8 cellular contexts compared by ENCODE assay signal in the genomic region with DNA sequence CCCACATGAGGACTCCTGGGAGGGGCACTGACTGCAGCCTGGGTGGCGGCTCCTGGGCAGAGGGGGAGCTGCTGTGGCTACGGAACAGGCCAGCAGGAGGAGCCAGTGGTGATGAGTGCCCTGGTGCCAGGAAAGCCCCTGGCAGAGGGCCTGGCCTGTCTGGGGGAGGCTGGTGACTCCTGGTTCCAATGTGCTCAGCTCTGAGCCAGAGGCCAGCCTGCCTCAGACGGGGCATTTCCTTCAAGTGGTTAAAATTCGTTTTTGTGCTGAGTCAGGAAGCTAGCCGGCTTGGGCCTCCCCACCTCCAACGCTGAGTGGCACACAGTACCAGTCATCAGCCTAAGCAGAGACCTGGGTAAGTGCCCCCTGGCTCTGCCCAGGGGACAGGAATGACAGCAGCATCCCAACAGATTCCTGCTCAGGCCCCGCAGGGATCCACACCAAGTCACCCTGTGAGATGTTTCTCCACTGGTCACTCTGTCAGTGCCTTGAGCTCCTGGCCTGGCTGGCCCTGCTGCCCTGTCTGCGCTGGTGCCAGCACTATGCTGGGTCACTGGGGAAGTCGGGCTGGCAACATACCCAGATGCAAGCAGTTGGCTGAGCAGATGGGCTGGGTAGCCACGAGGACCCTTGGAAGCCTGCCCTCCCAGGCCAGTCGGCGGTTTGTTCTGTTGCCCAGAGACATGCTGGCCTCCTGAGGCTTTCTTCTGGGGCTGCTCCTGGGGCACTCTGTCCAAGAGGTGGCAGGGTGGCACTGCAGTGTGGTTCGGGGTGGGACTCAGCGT. TPM values are rescaled to one million over a fixed set of nuclear protein-coding genes. Genes with fewer than 3 reads are reported as not detected.
DNase-seq lines count a peak whose midpoint lies in the region; ATAC-seq, FAIRE-seq and TF ChIP-seq lines count a peak whose summit lies in the region.

No MANE protein-coding gene starts in this region.

- no peaks in the 10 kb centered on the region for H3K9me3 ChIP-seq in parathyroid adenoma (ENCODE audit: control insufficient read depth, low read length)

- peaks cover 2% of the 10 kb centered on the region for H3K79me2 ChIP-seq in parathyroid adenoma

- no peak overlapping the region for H3K9ac ChIP-seq in parathyroid adenoma

- peak overlapping the region; percentile 97 for H3K27ac ChIP-seq in parathyroid adenoma

- H3K9me3 Mint-ChIP-seq in T-helper 2 cell treated with Interferon-gamma antibody and Interleukin-4, amounts not matched to agents 5 μg/mL and 100 μg/mL, for 36 hours: no peaks in the 10 kb centered on the region
- no peaks in the 10 kb centered on the region for H3K9me3 Mint-ChIP-seq in activated naive CD4-positive, alpha-beta T cell treated with anti-CD3 and anti-CD28 coated beads for 36 hours

- FAIRE-seq in frontal cortex (lab: Jason Lieb, UNC): no peak

- no peak overlapping the region for H3K4me3 Mint-ChIP-seq in T-helper 2 cell treated with Interferon-gamma antibody and Interleukin-4, amounts not matched to agents 5 μg/mL and 100 μg/mL, for 36 hours
- no peak overlapping the region for H3K4me3 Mint-ChIP-seq in activated naive CD4-positive, alpha-beta T cell treated with anti-CD3 and anti-CD28 coated beads for 36 hours

- ATAC-seq in GM18511 (IDR thresholded peaks at IDR 0.05; ENCODE audit: unreplicated experiment): no peak

- peak; percentile 28 for TF ChIP-seq CTCF in LNCaP clone FGC (IDR thresholded peaks at IDR 0.05; ENCODE audit: control insufficient read depth, extremely low read depth, insufficient read depth)
- peak; percentile 59 for TF ChIP-seq CTCF in parathyroid adenoma (IDR thresholded peaks at IDR 0.05)

- H3K36me3 Mint-ChIP-seq in T-helper 2 cell treated with Interferon-gamma antibody and Interleukin-4, amounts not matched to agents 5 μg/mL and 100 μg/mL, for 36 hours (ENCODE audit: low read depth): no peaks in the 10 kb centered on the region
- H3K36me3 Mint-ChIP-seq in activated naive CD4-positive, alpha-beta T cell treated with anti-CD3 and anti-CD28 coated beads for 36 hours (ENCODE audit: low read depth): no peaks in the 10 kb centered on the region

- intact Hi-C loops in activated naive CD4-positive, alpha-beta T cell treated with anti-CD3 and anti-CD28 coated beads for 36 hours (cut with micrococcal nuclease): no loop called here

- no peaks in the 10 kb centered on the region for H3K36me3 ChIP-seq in parathyroid adenoma (ENCODE audit: control insufficient read depth, insufficient read depth, low read length)

- peaks cover 9% of the 10 kb centered on the region for H3K27me3 Mint-ChIP-seq in T-helper 2 cell treated with Interferon-gamma antibody and Interleukin-4, amounts not matched to agents 5 μg/mL and 100 μg/mL, for 36 hours (ENCODE audit: low read depth)
- no peaks in the 10 kb centered on the region for H3K27me3 Mint-ChIP-seq in activated naive CD4-positive, alpha-beta T cell treated with anti-CD3 and anti-CD28 coated beads for 36 hours (ENCODE audit: low read depth)

- peak overlapping the region; percentile 92 for H2AFZ ChIP-seq in parathyroid adenoma

- DNase-seq in T-helper 2 cell (peak in 3 of 5 experiments; percentile 39 to 62 (median 42)), LNCaP clone FGC (ENCODE audit: low read depth) (no peak), frontal cortex (ENCODE audit: low spot score in 2 of 2) (peak; percentile 74 to 79), islet precursor cell (no peak)
- no peak for DNase-seq in T-helper 2 cell treated with Interferon-gamma antibody and Interleukin-4, amounts not matched to agents 5 μg/mL and 100 μg/mL, for 36 hours (ENCODE audit: low spot score)
- peak; percentile 61 for DNase-seq in activated naive CD4-positive, alpha-beta T cell treated with anti-CD3 and anti-CD28 coated beads for 36 hours

- H3K4me3 ChIP-seq in LNCaP clone FGC (ENCODE audit: low read depth, low read length) (no peak overlapping the region), parathyroid adenoma (ENCODE audit: low read depth, low read length) (peak overlapping the region; percentile 6)

- no peak overlapping the region for H3K27ac Mint-ChIP-seq in T-helper 2 cell treated with Interferon-gamma antibody and Interleukin-4, amounts not matched to agents 5 μg/mL and 100 μg/mL, for 36 hours
- H3K27ac Mint-ChIP-seq in activated naive CD4-positive, alpha-beta T cell treated with anti-CD3 and anti-CD28 coated beads for 36 hours: no peak overlapping the region

- CTCF ChIA-PET in activated naive CD4-positive, alpha-beta T cell treated with anti-CD3 and anti-CD28 coated beads for 36 hours (lab: Charles Lee): interaction anchor here (0.6 to 2.0 kb wide), 6 partner anchors 9 to 244 kb away, joined by 4 to 12 read pairs (median 7); no protein-coding TSS in a partner anchor

- H3K4me2 ChIP-seq in parathyroid adenoma (ENCODE audit: low read length): peak overlapping the region; percentile 55

- peaks cover 7% of the 10 kb centered on the region for H3K4me1 Mint-ChIP-seq in T-helper 2 cell treated with Interferon-gamma antibody and Interleukin-4, amounts not matched to agents 5 μg/mL and 100 μg/mL, for 36 hours (ENCODE audit: low read depth)
- H3K4me1 Mint-ChIP-seq in activated naive CD4-positive, alpha-beta T cell treated with anti-CD3 and anti-CD28 coated beads for 36 hours (ENCODE audit: low read depth): no peaks in the 10 kb centered on the region

- peaks cover 54% of the 10 kb centered on the region for H3K4me1 ChIP-seq in parathyroid adenoma

- no peaks in the 10 kb centered on the region for H3K27me3 ChIP-seq in parathyroid adenoma (ENCODE audit: control insufficient read depth, insufficient read depth, low read length)

RNA-seq across cellular contexts. Expression of a gene that starts 7.1 kb away (rescaled TPM):
- 1 to 10 TPM; 3.0 to 3.1 TPM for total RNA-seq in activated naive CD4-positive, alpha-beta T cell treated with anti-CD3 and anti-CD28 coated beads for 36 hours
- 13.0 TPM for total RNA-seq in frontal cortex

RNA-seq across cellular contexts. Expression of a gene that starts 43.9 kb away (rescaled TPM):
- total RNA-seq in activated naive CD4-positive, alpha-beta T cell treated with anti-CD3 and anti-CD28 coated beads for 36 hours: not detected
- 0.82 TPM for total RNA-seq in frontal cortex

Comparison
In these comparisons a context has a peak if more than half of its experiments do, and no peak if none do; other contexts are left out.
1. DNase-seq: peak in T-helper 2 cell (3 of 5), activated naive CD4-positive, alpha-beta T cell treated with anti-CD3 and anti-CD28 coated beads for 36 hours (single experiment) and frontal cortex (2 of 2); none in T-helper 2 cell treated with Interferon-gamma antibody and Interleukin-4, amounts not matched to agents 5 μg/mL and 100 μg/mL, for 36 hours (single experiment), LNCaP clone FGC (single experiment) and islet precursor cell (single experiment).